26 cellular contexts compared by ENCODE assay signal in the genomic region with DNA sequence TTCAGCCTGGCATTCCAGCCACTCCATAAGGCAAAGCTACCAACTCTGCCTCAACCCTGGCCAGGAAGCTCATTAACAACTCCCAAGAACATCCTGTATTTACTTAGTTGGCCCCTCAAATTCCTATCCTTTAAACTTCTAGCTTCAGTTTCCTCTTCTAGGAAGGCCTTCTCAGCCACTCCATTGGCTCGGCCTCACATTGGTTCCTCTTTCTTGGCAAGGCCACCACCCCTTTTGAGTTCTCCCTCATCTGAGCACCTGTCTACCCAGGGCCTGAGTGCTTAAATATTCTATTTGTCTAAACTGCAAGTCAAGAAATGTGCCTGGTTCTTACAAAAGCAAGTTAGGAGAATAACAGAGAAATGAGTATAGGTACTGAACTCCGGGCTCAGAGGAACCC.
"Had no signal": no experiment of that assay in that cellular context is flagged by ENCODE, and none has a peak within 500 bp of the region (broad histone marks: within the 10 kb centered on the region; RNA-seq: fewer than 3 reads in every experiment).

No MANE protein-coding gene starts in this region.

- ATAC-seq: activated CD8-positive, alpha-beta memory T cell treated with anti-CD3 and anti-CD28 coated beads, Interleukin-2, amount 10 ng/mL, durations not matched to agents 7 days and 5 days; activated CD8-positive, alpha-beta T cell treated with anti-CD3 and anti-CD28 coated beads, Interleukin-2, amount 10 ng/mL, durations not matched to agents 7 days and 5 days; activated naive CD8-positive, alpha-beta T cell treated with anti-CD3 and anti-CD28 coated beads, Interleukin-2, amount 50 U/mL, for 24 hours; effector memory CD8-positive, alpha-beta T cell; gastroesophageal sphincter; left cardiac atrium; left ventricle myocardium superior; naive thymus-derived CD4-positive, alpha-beta T cell; pancreas; psoas muscle; stimulated activated memory B cell treated with anti-CD40 and anti-IgM and Interleukin-4, amounts not matched to agents 10 μg/mL and 1 μg/mL and 100 μg/mL, for 72 hours; stimulated activated naive CD8-positive, alpha-beta T cell treated with anti-CD3 and anti-CD28 coated beads, Interleukin-15, amount 100 ng/mL, for 72 hours had no signal

- DNase-seq: activated B cell treated with CpG ODN at 0.5 μM for 24 hours; activated CD8-positive, alpha-beta memory T cell treated with anti-CD3 and anti-CD28 coated beads, Interleukin-2, amount 10 ng/mL, durations not matched to agents 7 days and 5 days; activated CD8-positive, alpha-beta T cell treated with anti-CD3 and anti-CD28 coated beads, Interleukin-2, amount 10 ng/mL, durations not matched to agents 7 days and 5 days; activated naive CD8-positive, alpha-beta T cell treated with anti-CD3 and anti-CD28 coated beads, Interleukin-2, amount 50 U/mL, for 24 hours; activated T-cell treated with anti-CD3 and anti-CD28 coated beads, Interleukin-2, amount 50 U/mL, for 48 hours; amygdala; caudate nucleus; cortex of kidney; effector memory CD8-positive, alpha-beta T cell; hippocampal formation; left cardiac atrium; left ventricle myocardium superior; mammary epithelial cell; midbrain; naive thymus-derived CD4-positive, alpha-beta T cell; pancreas; psoas muscle; sigmoid colon; small intestine; stimulated activated CD4-positive, alpha-beta T cell treated with anti-CD3 and anti-CD28 coated beads, Interleukin-4, amount 100 ng/mL, for 4 hours; stimulated activated CD8-positive, alpha-beta memory T cell treated with anti-CD3 and anti-CD28 coated beads, Interleukin-4, amount 100 ng/mL, for 48 hours; stimulated activated naive CD8-positive, alpha-beta T cell treated with anti-CD3 and anti-CD28 coated beads, Interleukin-15, amount 100 ng/mL, for 72 hours; thyroid gland; upper lobe of left lung had no signal
